In genomic region chr3:89845053-89845452, GRCh38 we compare ENCODE assay signal across 30 cellular contexts.
"Had no signal": no experiment of that assay in that cellular context is flagged by ENCODE, and none has a peak within 500 bp of the region (broad histone marks: within the 10 kb centered on the region; RNA-seq: fewer than 3 reads in every experiment).

No MANE protein-coding gene starts in this region.

- H3K27ac ChIP-seq: colonic mucosa, epithelial cell of prostate, esophagus squamous epithelium, gastrocnemius medialis, heart right ventricle, left lung had no signal

- H3K4me3 ChIP-seq: colonic mucosa, esophagus squamous epithelium, gastrocnemius medialis, heart right ventricle, left lung, lung, mucosa of descending colon had no signal

- H3K27me3 ChIP-seq: colonic mucosa, esophagus squamous epithelium, gastrocnemius medialis, heart right ventricle, left lung had no signal

- H3K4me1 ChIP-seq: colonic mucosa, esophagus squamous epithelium, gastrocnemius medialis, heart right ventricle, left lung had no signal

- DNase-seq: colonic mucosa; cortex of kidney; effector CD8-positive, alpha-beta T cell; effector memory CD8-positive, alpha-beta T cell; endodermal cell; erythroblast; esophagus squamous epithelium; foreskin fibroblast; foreskin melanocyte; gastrocnemius medialis; glutamatergic neuron; head of caudate nucleus; heart right ventricle; hippocampal formation; left cardiac atrium; left lung; left ventricle myocardium superior; mammary epithelial cell; mesendoderm; mucosa of descending colon; naive B cell; naive thymus-derived CD8-positive, alpha-beta T cell had no signal

- H3K4me1 Mint-ChIP-seq: endodermal cell; memory B cell; naive B cell; naive thymus-derived CD8-positive, alpha-beta T cell had no signal

- H3K4me3 Mint-ChIP-seq: dendritic cell treated with granulocyte-macrophage colony-stimulating factor and Interleukin-4, amounts not matched to agents 40 ng/mL and 50 ng/mL, for 4 days; effector memory CD8-positive, alpha-beta T cell; endodermal cell; memory B cell; naive B cell; naive thymus-derived CD8-positive, alpha-beta T cell had no signal

- H3K9me3 ChIP-seq: colonic mucosa, esophagus squamous epithelium, gastrocnemius medialis, left lung, mucosa of descending colon had no signal

- H3K36me3 ChIP-seq: colonic mucosa, esophagus squamous epithelium, gastrocnemius medialis, heart right ventricle, left lung had no signal

- H3K27ac Mint-ChIP-seq: dendritic cell treated with granulocyte-macrophage colony-stimulating factor and Interleukin-4, amounts not matched to agents 40 ng/mL and 50 ng/mL, for 4 days; effector memory CD8-positive, alpha-beta T cell; endodermal cell; memory B cell; naive B cell; naive thymus-derived CD8-positive, alpha-beta T cell had no signal

- ATAC-seq: effector memory CD8-positive, alpha-beta T cell; esophagus mucosa; gastrocnemius medialis; heart right ventricle; left cardiac atrium; left lung; left ventricle myocardium superior; mucosa of descending colon; naive thymus-derived CD8-positive, alpha-beta T cell had no signal

- FAIRE-seq: endometrium, islet of Langerhans, keratinocyte had no signal

- H3K27me3 Mint-ChIP-seq: dendritic cell treated with granulocyte-macrophage colony-stimulating factor and Interleukin-4, amounts not matched to agents 40 ng/mL and 50 ng/mL, for 4 days; effector memory CD8-positive, alpha-beta T cell; memory B cell; naive B cell; naive thymus-derived CD8-positive, alpha-beta T cell had no signal

- H3K36me3 Mint-ChIP-seq: memory B cell, naive B cell had no signal
